In the genomic region with DNA sequence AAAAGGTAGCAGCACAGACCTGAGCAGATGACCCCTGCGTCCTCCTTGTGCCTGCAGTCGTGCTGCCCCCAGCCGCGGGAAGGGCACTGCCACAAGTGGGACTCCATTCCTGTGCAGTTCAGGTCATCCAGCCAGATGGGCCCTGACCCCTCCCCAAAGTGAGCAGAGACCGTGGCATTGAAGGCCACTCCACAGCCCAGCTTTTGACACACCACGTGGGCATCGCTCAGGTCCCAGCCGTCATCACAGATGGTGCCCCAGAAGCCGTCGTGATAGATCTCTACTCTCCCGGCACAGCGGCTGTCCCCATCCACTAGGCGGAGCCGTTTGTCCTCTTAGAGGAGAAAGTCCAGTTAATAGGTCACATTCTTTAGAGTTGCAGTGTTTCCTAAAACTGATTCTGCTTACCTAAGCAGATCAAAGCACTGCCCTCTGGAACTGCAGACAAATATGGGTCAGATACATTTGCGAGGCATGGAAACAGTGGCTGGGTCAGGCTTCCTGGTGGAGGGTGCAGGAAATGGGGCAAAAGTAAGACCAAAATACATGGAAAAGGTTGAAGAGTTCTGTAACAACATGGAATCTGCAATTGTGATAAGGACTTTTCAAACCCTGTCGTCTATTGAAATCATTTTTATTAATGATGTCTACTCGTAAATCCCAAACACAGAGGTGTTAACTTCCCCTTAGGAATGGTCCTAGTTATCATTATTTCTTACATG, we compare ENCODE assay signal across 1 cellular context.
TF ChIP-seq lines count a peak whose summit lies in the region.

No MANE protein-coding gene starts in this region.

TF ChIP-seq in GM23338, 12 proteins besides CTCF, POLR2A, EP300 and RAD21 (continued from another document):
- TF ChIP-seq ZNF114 (CRISPR knock-in tag; IDR thresholded peaks at IDR 0.05) = no peak
